In the genomic region with DNA sequence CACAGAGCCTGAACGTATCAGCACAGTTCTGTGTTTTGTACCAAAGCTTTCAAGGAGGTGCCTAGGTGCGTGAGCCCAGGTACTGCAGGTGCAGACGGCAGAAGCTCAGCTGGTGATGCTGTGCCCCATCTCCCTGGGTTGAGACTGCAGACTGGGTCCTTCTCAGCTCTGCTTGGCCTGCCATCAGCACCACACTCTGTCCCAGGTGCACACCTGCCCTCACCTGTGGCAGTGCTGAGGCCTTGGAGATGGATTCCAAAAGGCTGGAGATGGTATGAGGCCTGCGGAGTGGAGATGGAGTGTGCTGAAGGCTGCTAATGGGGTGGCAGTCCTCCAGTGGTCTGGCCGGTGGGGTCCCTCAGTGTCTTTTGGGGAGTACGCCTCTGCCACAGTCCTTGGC, we compare ENCODE assay signal across 25 cellular contexts.
"Had no signal": no experiment of that assay in that cellular context is flagged by ENCODE, and none has a peak within 500 bp of the region (broad histone marks: within the 10 kb centered on the region; RNA-seq: fewer than 3 reads in every experiment).

No MANE protein-coding gene starts in this region.

- H3K27ac Mint-ChIP-seq: immature natural killer cell; mesothelial cell of epicardium; natural killer cell; nephron progenitor cell; neural progenitor cell; stimulated activated memory B cell treated with anti-CD40 and anti-IgM and Interleukin-4, amounts not matched to agents 10 μg/mL and 1 μg/mL and 100 μg/mL, for 72 hours had no signal

- H3K9me3 ChIP-seq: prostate gland, right lobe of liver, tibial nerve, upper lobe of left lung had no signal

- H3K36me3 Mint-ChIP-seq: immature natural killer cell; natural killer cell; neural progenitor cell; stimulated activated memory B cell treated with anti-CD40 and anti-IgM and Interleukin-4, amounts not matched to agents 10 μg/mL and 1 μg/mL and 100 μg/mL, for 72 hours had no signal

- H3K27ac ChIP-seq: neural progenitor cell, pancreas, prostate gland, right lobe of liver, tibial nerve, upper lobe of left lung had no signal

- H3K27me3 ChIP-seq: neural progenitor cell, pancreas, right lobe of liver, tibial nerve, upper lobe of left lung had no signal

- H3K27me3 Mint-ChIP-seq: stimulated activated naive CD8-positive, alpha-beta T cell treated with anti-CD3 and anti-CD28 coated beads, Interleukin-15, amount 100 ng/mL, for 72 hours had no signal

- H3K4me3 Mint-ChIP-seq: immature natural killer cell; mesothelial cell of epicardium; naive B cell; natural killer cell; nephron progenitor cell; neural progenitor cell; stimulated activated memory B cell treated with anti-CD40 and anti-IgM and Interleukin-4, amounts not matched to agents 10 μg/mL and 1 μg/mL and 100 μg/mL, for 72 hours; stimulated activated naive CD8-positive, alpha-beta T cell treated with anti-CD3 and anti-CD28 coated beads, Interleukin-15, amount 100 ng/mL, for 72 hours had no signal

- FAIRE-seq: islet of Langerhans, pancreas had no signal

- H3K4me3 ChIP-seq: lung, neural progenitor cell, pancreas, prostate gland, right lobe of liver, smooth muscle cell, tibial nerve, upper lobe of left lung had no signal

- H3K4me1 Mint-ChIP-seq: immature natural killer cell; naive B cell; natural killer cell; stimulated activated memory B cell treated with anti-CD40 and anti-IgM and Interleukin-4, amounts not matched to agents 10 μg/mL and 1 μg/mL and 100 μg/mL, for 72 hours had no signal

- H3K36me3 ChIP-seq: neural progenitor cell, pancreas, prostate gland, right lobe of liver, tibial nerve, upper lobe of left lung had no signal

- ATAC-seq: natural killer cell; pancreas; right lobe of liver; stimulated activated memory B cell treated with anti-CD40 and anti-IgM and Interleukin-4, amounts not matched to agents 10 μg/mL and 1 μg/mL and 100 μg/mL, for 72 hours; stimulated activated naive CD8-positive, alpha-beta T cell treated with anti-CD3 and anti-CD28 coated beads, Interleukin-15, amount 100 ng/mL, for 72 hours had no signal

- H3K9me3 Mint-ChIP-seq: immature natural killer cell; naive B cell; natural killer cell; nephron progenitor cell; neural progenitor cell; stimulated activated memory B cell treated with anti-CD40 and anti-IgM and Interleukin-4, amounts not matched to agents 10 μg/mL and 1 μg/mL and 100 μg/mL, for 72 hours; stimulated activated naive CD8-positive, alpha-beta T cell treated with anti-CD3 and anti-CD28 coated beads, Interleukin-15, amount 100 ng/mL, for 72 hours had no signal

- DNase-seq: hypothalamus; immature natural killer cell; mesendoderm; naive B cell; natural killer cell; nephron progenitor cell; posterior cingulate gyrus; retina; right lobe of liver; stimulated activated CD4-positive, alpha-beta T cell treated with anti-CD3 and anti-CD28 coated beads, Interleukin-1b, Interleukin-23, amount 100 ng/mL, for 48 hours; stimulated activated CD4-positive, alpha-beta T cell treated with anti-CD3 and anti-CD28 coated beads, Interleukin-2, amount 100 ng/mL, for 48 hours; stimulated activated CD4-positive, alpha-beta T cell treated with anti-CD3 and anti-CD28 coated beads, Interleukin-4, amount 100 ng/mL, for 4 hours; stimulated activated CD8-positive, alpha-beta memory T cell treated with anti-CD3 and anti-CD28 coated beads, Interleukin-4, amount 100 ng/mL, for 48 hours; stimulated activated naive CD4-positive, alpha-beta T cell treated with Interleukin-2 at 50 U/mL for 16 hours; stimulated activated naive CD8-positive, alpha-beta T cell treated with anti-CD3 and anti-CD28 coated beads, Interleukin-15, amount 100 ng/mL, for 72 hours; upper lobe of left lung had no signal
